In genomic region chr20:25623736-25624499, GRCh38 we compare ENCODE assay signal across 8 cellular contexts. TPM values are rescaled to one million over a fixed set of nuclear protein-coding genes. Genes with fewer than 3 reads are reported as not detected.
DNase-seq lines count a peak whose midpoint lies in the region; ATAC-seq and TF ChIP-seq lines count a peak whose summit lies in the region.

Gene NANP (minus strand): TSS chr20:25624014. CDS start chr20:25623948, 66 bp downstream.

- peak within 1 kb of the TSS; percentile 98 for H2AFZ ChIP-seq in OCI-LY3 (ENCODE audit: low read depth, low read length)

- H4K20me1 ChIP-seq in OCI-LY3 (ENCODE audit: insufficient read depth, low read length) = peaks cover 5% of the 10 kb centered on the region; the same call in 1 of the 2 replicates

- peak; percentile 85 for ATAC-seq in GM21528 (IDR thresholded peaks at IDR 0.05; ENCODE audit: low FRiP score, unreplicated experiment)
- peak; percentile 93 for ATAC-seq in mucosa of descending colon

- H3K4me3 ChIP-seq in OCI-LY3 (ENCODE audit: low read length) = peak within 1 kb of the TSS; percentile 85
- peak within 1 kb of the TSS; percentile 67 for H3K4me3 ChIP-seq in mucosa of descending colon

- H3K4me2 ChIP-seq in OCI-LY3 (ENCODE audit: low read length) = peak within 1 kb of the TSS; percentile 95

- peaks cover 24% of the 10 kb centered on the region for H3K4me1 ChIP-seq in OCI-LY3 (ENCODE audit: low read length)
- H3K4me1 ChIP-seq in mucosa of descending colon (ENCODE audit: low read depth) = peaks cover 12% of the 10 kb centered on the region

- H3K36me3 ChIP-seq in OCI-LY3 (replicated peaks; ENCODE audit: low read depth, low read length) (peaks cover 14% of the 10 kb centered on the region), mucosa of descending colon (ENCODE audit: low read depth) (no peaks in the 10 kb centered on the region)

- H3K9ac ChIP-seq in OCI-LY3 (ENCODE audit: low read length) = peak within 1 kb of the TSS; percentile 94

- TF ChIP-seq CTCF in OCI-LY3 (IDR thresholded peaks at IDR 0.05; ENCODE audit: low read depth, low read length) (no peak), mucosa of descending colon (IDR thresholded peaks at IDR 0.05) (no peak)

- H3K79me2 ChIP-seq in OCI-LY3 (ENCODE audit: low read length) = peaks cover 49% of the 10 kb centered on the region

- peak within 1 kb of the TSS; percentile 84 for H3K27ac ChIP-seq in OCI-LY3 (ENCODE audit: low read length)
- peak within 1 kb of the TSS; percentile 96 for H3K27ac ChIP-seq in epithelial cell of prostate

- no peaks in the 10 kb centered on the region for H3K27me3 ChIP-seq in OCI-LY3 (ENCODE audit: low read depth, low read length)

- DNase-seq in DMS153 (lab: John Stamatoyannopoulos, UW) (peak; percentile 96), HuH-7.5 (ENCODE audit: low spot score) (peak; percentile 96), activated T-cell treated with anti-CD3 and anti-CD28 coated beads for 24 hours (ENCODE audit: low read depth) (peak; percentile 84), epithelial cell of prostate (ENCODE audit: low read depth, low spot score) (peak; percentile 90), mucosa of descending colon (peak; percentile 96 to 97 (median 96))
- DNase-seq in stimulated activated CD8-positive, alpha-beta memory T cell treated with anti-CD3 and anti-CD28 coated beads, Interleukin-4, amount 100 ng/mL, for 1 hour (ENCODE audit: low read depth in 2 of 2, low spot score in 1 of 2) = peak; percentile 57 to 63

- intact Hi-C loops in mucosa of descending colon (cut with DNase I, micrococcal nuclease) = no loop called here

- peaks cover 7% of the 10 kb centered on the region; the same call in 1 of the 2 replicates for H3K9me3 ChIP-seq in OCI-LY3 (ENCODE audit: insufficient read depth, low read length)
- no peaks in the 10 kb centered on the region for H3K9me3 ChIP-seq in mucosa of descending colon

RNA-seq across cellular contexts. Expression of gene NANP, which starts in this region (rescaled TPM):
- 1 to 10 TPM; 2.5 to 4.9 (median 2.6) TPM for total RNA-seq in mucosa of descending colon

Comparison
In these comparisons a context has a peak if more than half of its experiments do, and no peak if none do; other contexts are left out.
1. Peak in every context shown above with its lines: DNase-seq, ATAC-seq, H3K4me3 ChIP-seq and H3K27ac ChIP-seq.